ENCODE assay signal across 25 cellular contexts in the genomic region with DNA sequence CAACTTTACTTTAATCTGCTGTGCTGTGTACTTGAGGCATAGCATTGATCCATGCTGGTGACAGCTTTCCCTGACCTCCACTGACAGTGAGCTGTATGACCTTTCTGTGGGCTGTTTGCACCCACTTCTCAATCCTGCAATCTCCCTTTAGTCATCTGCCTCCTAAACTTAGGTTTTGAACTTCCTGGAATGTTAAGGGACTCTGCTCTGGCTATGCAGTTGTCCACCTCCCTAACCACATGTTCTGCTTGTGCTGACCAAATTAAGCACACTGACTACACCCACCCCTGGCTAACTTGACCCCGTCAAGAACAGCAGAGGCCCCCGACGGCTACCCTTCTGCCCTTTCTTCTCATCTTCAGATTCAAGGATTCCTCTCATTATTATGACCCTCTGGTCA.
"Had no signal": no experiment of that assay in that cellular context is flagged by ENCODE, and none has a peak within 500 bp of the region (broad histone marks: within the 10 kb centered on the region; RNA-seq: fewer than 3 reads in every experiment).

No MANE protein-coding gene starts in this region.

- DNase-seq: dermis blood vessel endothelial cell; dorsolateral prefrontal cortex; effector CD4-positive, alpha-beta T cell; effector memory CD4-positive, alpha-beta T cell; foreskin keratinocyte; heart left ventricle; hypothalamus; immature natural killer cell; islet precursor cell; kidney; kidney glomerular epithelial cell; left lung; left ventricle myocardium superior; lower lobe of right lung; mesenchymal stem cell; mucosa of descending colon; naive thymus-derived CD4-positive, alpha-beta T cell had no signal

- FAIRE-seq: colon, endothelial cell of umbilical vein, frontal cortex, kidney had no signal

- H2AFZ ChIP-seq: hepatocyte had no signal

- H3K79me2 ChIP-seq: hepatocyte had no signal

- H3K4me1 ChIP-seq: esophagus muscularis mucosa, foreskin keratinocyte, gastroesophageal sphincter, heart left ventricle, left lung, lower lobe of right lung had no signal

- H3K36me3 ChIP-seq: esophagus muscularis mucosa, gastroesophageal sphincter, heart left ventricle, left lung, lower lobe of right lung had no signal

- H3K36me3 Mint-ChIP-seq: immature natural killer cell; mesothelial cell of epicardium; naive thymus-derived CD4-positive, alpha-beta T cell had no signal

- H3K27me3 ChIP-seq: dorsolateral prefrontal cortex, esophagus muscularis mucosa, foreskin keratinocyte, hepatocyte, left lung had no signal

- H3K27ac ChIP-seq: coronary artery, esophagus muscularis mucosa, foreskin keratinocyte, gastroesophageal sphincter, heart left ventricle, hepatocyte, left lung, lower lobe of right lung had no signal

- H3K9me3 ChIP-seq: esophagus muscularis mucosa, gastroesophageal sphincter, left lung, lower lobe of right lung, mucosa of descending colon had no signal

- ATAC-seq: foreskin keratinocyte; gastroesophageal sphincter; heart left ventricle; left lung; left ventricle myocardium superior; lower lobe of right lung; mucosa of descending colon; naive thymus-derived CD4-positive, alpha-beta T cell had no signal

- H3K4me1 Mint-ChIP-seq: immature natural killer cell; mesothelial cell of epicardium; naive thymus-derived CD4-positive, alpha-beta T cell had no signal

- H3K27ac Mint-ChIP-seq: immature natural killer cell; mesothelial cell of epicardium; naive thymus-derived CD4-positive, alpha-beta T cell had no signal

- H3K4me2 ChIP-seq: hepatocyte had no signal

- H3K4me3 ChIP-seq: coronary artery, dorsolateral prefrontal cortex, esophagus muscularis mucosa, gastroesophageal sphincter, heart left ventricle, hepatocyte, left lung, lower lobe of right lung, mucosa of descending colon had no signal

- H3K9me3 Mint-ChIP-seq: mesothelial cell of epicardium had no signal

- H3K4me3 Mint-ChIP-seq: immature natural killer cell; mesothelial cell of epicardium; naive thymus-derived CD4-positive, alpha-beta T cell had no signal
